ENCODE assay signal across 1 cellular context in the genomic region with DNA sequence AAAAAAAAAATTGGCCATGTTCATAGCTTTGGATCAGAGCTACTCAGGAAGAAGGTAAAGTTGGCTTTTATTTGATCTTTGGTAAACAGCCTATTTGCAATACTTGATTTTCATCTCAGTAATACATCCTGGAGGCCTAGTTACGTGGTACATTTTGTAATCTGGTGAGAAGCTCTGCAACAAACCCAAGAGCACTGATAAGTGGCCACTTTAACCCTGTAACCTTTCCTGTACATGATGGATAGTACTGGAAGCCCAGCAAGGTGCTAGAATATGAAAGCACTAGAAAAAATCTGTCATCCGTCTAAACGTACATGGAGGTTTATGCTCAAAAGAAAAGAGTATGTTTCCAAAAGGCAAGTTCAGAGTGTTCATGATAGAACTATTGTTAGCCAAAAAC.
TF ChIP-seq lines count a peak whose summit lies in the region.

No MANE protein-coding gene starts in this region.

TF ChIP-seq in K562, 482 proteins besides CTCF, POLR2A, EP300 and RAD21 (continued from another document):
- TF ChIP-seq, protein P1, sequence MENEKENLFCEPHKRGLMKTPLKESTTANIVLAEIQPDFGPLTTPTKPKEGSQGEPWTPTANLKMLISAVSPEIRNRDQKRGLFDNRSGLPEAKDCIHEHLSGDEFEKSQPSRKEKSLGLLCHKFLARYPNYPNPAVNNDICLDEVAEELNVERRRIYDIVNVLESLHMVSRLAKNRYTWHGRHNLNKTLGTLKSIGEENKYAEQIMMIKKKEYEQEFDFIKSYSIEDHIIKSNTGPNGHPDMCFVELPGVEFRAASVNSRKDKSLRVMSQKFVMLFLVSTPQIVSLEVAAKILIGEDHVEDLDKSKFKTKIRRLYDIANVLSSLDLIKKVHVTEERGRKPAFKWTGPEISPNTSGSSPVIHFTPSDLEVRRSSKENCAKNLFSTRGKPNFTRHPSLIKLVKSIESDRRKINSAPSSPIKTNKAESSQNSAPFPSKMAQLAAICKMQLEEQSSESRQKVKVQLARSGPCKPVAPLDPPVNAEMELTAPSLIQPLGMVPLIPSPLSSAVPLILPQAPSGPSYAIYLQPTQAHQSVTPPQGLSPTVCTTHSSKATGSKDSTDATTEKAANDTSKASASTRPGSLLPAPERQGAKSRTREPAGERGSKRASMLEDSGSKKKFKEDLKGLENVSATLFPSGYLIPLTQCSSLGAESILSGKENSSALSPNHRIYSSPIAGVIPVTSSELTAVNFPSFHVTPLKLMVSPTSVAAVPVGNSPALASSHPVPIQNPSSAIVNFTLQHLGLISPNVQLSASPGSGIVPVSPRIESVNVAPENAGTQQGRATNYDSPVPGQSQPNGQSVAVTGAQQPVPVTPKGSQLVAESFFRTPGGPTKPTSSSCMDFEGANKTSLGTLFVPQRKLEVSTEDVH (IDR thresholded peaks at IDR 0.05; ENCODE audit: low read depth, partially characterized antibody): no peak
- TF ChIP-seq TCF3 (CRISPR knock-in tag; IDR thresholded peaks at IDR 0.05) (peak; percentile 51; the same call in 1 of the 2 replicates), SMARCE1 (IDR thresholded peaks at IDR 0.05) (no peak), NFE2L1 (tag; IDR thresholded peaks at IDR 0.05; ENCODE audit: borderline replicate concordance, low read depth) (no peak), ARID1B (IDR thresholded peaks at IDR 0.05) (peak; percentile 56), TBL1XR1 (IDR thresholded peaks at IDR 0.05; ENCODE audit: low read length in 2 of 2) (peak in 1 of 2 experiments; percentile 58; a peak in 1 of 4 replicates), ESRRA (IDR thresholded peaks at IDR 0.05; ENCODE audit: borderline replicate concordance, low read depth) (0 out of 2 replicates have a peak, but pooled peaks have one; percentile 18), MYC (IDR thresholded peaks at IDR 0.05; ENCODE audit: low read depth, low read length) (0 out of 2 replicates have a peak, but pooled peaks have one; percentile 13), MYC (CRISPR knock-in tag; IDR thresholded peaks at IDR 0.05; ENCODE audit: borderline replicate concordance, low read depth) (no peak), ZNF175 (CRISPR knock-in tag; IDR thresholded peaks at IDR 0.05; ENCODE audit: low read depth) (0 out of 2 replicates have a peak, but pooled peaks have one; percentile 26), MAFK (IDR thresholded peaks at IDR 0.05; ENCODE audit: low read length) (no peak), KDM1A (IDR thresholded peaks at IDR 0.05) (peak; percentile 86 to 92), DPF2 (IDR thresholded peaks at IDR 0.05) (peak; percentile 40; the same call in 1 of the 2 replicates), ZNF584 (CRISPR knock-in tag; IDR thresholded peaks at IDR 0.05; ENCODE audit: low read depth) (0 out of 2 replicates have a peak, but pooled peaks have one; percentile 29), LEF1 (IDR thresholded peaks at IDR 0.05) (0 out of 2 replicates have a peak, but pooled peaks have one; percentile 15), MEIS2 (IDR thresholded peaks at IDR 0.05; ENCODE audit: partially characterized antibody) (peak; percentile 70), CBFA2T2 (conservative IDR thresholded peaks at IDR 0.05) (peak; percentile 57)
- TF ChIP-seq, protein P2, sequence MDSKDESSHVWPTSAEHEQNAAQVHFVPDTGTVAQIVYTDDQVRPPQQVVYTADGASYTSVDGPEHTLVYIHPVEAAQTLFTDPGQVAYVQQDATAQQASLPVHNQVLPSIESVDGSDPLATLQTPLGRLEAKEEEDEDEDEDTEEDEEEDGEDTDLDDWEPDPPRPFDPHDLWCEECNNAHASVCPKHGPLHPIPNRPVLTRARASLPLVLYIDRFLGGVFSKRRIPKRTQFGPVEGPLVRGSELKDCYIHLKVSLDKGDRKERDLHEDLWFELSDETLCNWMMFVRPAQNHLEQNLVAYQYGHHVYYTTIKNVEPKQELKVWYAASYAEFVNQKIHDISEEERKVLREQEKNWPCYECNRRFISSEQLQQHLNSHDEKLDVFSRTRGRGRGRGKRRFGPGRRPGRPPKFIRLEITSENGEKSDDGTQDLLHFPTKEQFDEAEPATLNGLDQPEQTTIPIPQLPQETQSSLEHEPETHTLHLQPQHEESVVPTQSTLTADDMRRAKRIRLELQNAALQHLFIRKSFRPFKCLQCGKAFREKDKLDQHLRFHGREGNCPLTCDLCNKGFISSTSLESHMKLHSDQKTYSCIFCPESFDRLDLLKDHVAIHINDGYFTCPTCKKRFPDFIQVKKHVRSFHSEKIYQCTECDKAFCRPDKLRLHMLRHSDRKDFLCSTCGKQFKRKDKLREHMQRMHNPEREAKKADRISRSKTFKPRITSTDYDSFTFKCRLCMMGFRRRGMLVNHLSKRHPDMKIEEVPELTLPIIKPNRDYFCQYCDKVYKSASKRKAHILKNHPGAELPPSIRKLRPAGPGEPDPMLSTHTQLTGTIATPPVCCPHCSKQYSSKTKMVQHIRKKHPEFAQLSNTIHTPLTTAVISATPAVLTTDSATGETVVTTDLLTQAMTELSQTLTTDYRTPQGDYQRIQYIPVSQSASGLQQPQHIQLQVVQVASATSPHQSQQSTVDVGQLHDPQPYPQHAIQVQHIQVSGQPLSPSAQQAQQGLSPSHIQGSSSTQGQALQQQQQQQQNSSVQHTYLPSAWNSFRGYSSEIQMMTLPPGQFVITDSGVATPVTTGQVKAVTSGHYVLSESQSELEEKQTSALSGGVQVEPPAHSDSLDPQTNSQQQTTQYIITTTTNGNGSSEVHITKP (IDR thresholded peaks at IDR 0.05; ENCODE audit: partially characterized antibody): peak; percentile 62
- TF ChIP-seq, protein P3, sequence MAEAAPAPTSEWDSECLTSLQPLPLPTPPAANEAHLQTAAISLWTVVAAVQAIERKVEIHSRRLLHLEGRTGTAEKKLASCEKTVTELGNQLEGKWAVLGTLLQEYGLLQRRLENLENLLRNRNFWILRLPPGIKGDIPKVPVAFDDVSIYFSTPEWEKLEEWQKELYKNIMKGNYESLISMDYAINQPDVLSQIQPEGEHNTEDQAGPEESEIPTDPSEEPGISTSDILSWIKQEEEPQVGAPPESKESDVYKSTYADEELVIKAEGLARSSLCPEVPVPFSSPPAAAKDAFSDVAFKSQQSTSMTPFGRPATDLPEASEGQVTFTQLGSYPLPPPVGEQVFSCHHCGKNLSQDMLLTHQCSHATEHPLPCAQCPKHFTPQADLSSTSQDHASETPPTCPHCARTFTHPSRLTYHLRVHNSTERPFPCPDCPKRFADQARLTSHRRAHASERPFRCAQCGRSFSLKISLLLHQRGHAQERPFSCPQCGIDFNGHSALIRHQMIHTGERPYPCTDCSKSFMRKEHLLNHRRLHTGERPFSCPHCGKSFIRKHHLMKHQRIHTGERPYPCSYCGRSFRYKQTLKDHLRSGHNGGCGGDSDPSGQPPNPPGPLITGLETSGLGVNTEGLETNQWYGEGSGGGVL (CRISPR knock-in tag; IDR thresholded peaks at IDR 0.05): no peak
- TF ChIP-seq, protein P4, sequence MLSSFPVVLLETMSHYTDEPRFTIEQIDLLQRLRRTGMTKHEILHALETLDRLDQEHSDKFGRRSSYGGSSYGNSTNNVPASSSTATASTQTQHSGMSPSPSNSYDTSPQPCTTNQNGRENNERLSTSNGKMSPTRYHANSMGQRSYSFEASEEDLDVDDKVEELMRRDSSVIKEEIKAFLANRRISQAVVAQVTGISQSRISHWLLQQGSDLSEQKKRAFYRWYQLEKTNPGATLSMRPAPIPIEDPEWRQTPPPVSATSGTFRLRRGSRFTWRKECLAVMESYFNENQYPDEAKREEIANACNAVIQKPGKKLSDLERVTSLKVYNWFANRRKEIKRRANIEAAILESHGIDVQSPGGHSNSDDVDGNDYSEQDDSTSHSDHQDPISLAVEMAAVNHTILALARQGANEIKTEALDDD (IDR thresholded peaks at IDR 0.05): peak; percentile 81
- TF ChIP-seq, protein P5, sequence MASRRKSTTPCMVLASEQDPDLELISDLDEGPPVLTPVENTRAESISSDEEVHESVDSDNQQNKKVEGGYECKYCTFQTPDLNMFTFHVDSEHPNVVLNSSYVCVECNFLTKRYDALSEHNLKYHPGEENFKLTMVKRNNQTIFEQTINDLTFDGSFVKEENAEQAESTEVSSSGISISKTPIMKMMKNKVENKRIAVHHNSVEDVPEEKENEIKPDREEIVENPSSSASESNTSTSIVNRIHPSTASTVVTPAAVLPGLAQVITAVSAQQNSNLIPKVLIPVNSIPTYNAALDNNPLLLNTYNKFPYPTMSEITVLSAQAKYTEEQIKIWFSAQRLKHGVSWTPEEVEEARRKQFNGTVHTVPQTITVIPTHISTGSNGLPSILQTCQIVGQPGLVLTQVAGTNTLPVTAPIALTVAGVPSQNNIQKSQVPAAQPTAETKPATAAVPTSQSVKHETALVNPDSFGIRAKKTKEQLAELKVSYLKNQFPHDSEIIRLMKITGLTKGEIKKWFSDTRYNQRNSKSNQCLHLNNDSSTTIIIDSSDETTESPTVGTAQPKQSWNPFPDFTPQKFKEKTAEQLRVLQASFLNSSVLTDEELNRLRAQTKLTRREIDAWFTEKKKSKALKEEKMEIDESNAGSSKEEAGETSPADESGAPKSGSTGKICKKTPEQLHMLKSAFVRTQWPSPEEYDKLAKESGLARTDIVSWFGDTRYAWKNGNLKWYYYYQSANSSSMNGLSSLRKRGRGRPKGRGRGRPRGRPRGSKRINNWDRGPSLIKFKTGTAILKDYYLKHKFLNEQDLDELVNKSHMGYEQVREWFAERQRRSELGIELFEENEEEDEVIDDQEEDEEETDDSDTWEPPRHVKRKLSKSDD (conservative IDR thresholded peaks at IDR 0.05; ENCODE audit: low read length): no peak
TF ChIP-seq in K562: peak in this region for 21.
